27 cellular contexts compared by ENCODE assay signal in the genomic region with DNA sequence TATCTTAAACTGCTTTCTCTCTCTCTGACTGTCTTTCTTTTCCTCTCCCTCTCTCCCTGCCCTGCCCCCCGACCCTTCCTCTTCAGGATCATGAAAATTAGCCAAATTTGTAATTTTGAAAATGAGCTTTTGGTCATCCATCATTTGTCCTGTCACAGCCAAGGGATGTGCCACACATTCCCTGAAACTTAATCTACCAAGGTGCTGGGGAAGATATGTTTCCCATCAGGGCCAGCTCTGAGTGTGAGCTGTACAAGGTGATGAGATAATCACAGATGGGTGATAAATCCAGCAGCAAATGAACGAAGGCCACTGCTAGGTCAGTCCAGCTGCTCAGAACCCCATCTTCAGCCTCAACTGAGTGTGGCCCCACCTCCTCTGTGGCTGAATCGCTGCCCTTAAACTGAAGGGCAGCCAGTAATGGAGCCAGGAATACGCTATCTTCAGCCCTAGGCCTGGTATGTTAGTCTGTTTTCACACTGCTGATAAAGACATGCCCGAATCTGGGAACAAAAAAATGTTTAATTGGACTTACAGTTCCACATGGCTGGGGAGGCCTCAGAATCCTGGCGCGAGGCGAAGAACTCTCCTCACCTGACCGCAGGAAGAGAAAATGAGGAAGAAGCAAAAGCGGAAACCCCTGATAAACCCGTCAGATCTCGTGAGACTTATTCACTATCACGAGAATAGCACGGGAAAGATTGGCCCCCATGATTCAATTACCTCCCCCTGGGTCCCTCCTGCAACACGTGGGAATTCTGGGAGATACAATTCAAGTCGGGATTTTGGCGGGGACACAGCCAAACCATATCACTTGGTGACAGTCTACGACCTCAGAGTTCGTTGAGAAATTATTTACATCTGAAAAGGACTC.
"Had no signal": no experiment of that assay in that cellular context is flagged by ENCODE, and none has a peak within 500 bp of the region (broad histone marks: within the 10 kb centered on the region; RNA-seq: fewer than 3 reads in every experiment).

No MANE protein-coding gene starts in this region.

- H3K4me1 ChIP-seq: breast epithelium, gastrocnemius medialis, sigmoid colon, vagina had no signal

- H3K4me3 ChIP-seq: breast epithelium, gastrocnemius medialis, lung, mucosa of descending colon, ovary, sigmoid colon, vagina had no signal

- H3K9me3 Mint-ChIP-seq: type B pancreatic cell had no signal

- H3K4me1 Mint-ChIP-seq: central memory CD8-positive, alpha-beta T cell; stimulated activated effector memory CD8-positive, alpha-beta T cell treated with anti-CD3 and anti-CD28 coated beads, Interleukin-12 subunit alpha, Interleukin-12 subunit beta, amount 100 ng/mL, for 72 hours had no signal

- H3K36me3 ChIP-seq: breast epithelium, gastrocnemius medialis, neutrophil, ovary, sigmoid colon, vagina had no signal

- DNase-seq: activated CD4-positive, alpha-beta T cell treated with anti-CD3 and anti-CD28 coated beads for 4 hours; activated CD4-positive, alpha-beta T cell treated with anti-CD3 and anti-CD28 coated beads, Interleukin-2, amount 50 U/mL, for 4 hours; activated CD4-positive, CD25-positive, alpha-beta regulatory T cell; activated naive CD4-positive, alpha-beta T cell; activated T-cell treated with anti-CD3 and anti-CD28 coated beads for 4 hours; activated T-cell treated with anti-CD3 and anti-CD28 coated beads, Interleukin-2, amount 50 U/mL, for 72 hours; effector CD8-positive, alpha-beta T cell; gastrocnemius medialis; head of caudate nucleus; mucosa of descending colon; ovary; sigmoid colon; small intestine; stimulated activated CD4-positive, alpha-beta T cell treated with anti-CD3 and anti-CD28 coated beads, Interleukin-4, amount 100 ng/mL, for 24 hours had no signal

- H3K27ac ChIP-seq: breast epithelium, epithelial cell of prostate, gastrocnemius medialis, neutrophil, ovary, sigmoid colon, vagina had no signal

- H3K4me3 Mint-ChIP-seq: activated T-cell treated with anti-CD3 and anti-CD28 coated beads, Interleukin-2, amount 50 U/mL, for 72 hours; central memory CD8-positive, alpha-beta T cell; natural killer cell treated with Interleukin-12 subunit alpha and Interleukin-12 subunit beta and Interleukin-15 and Interleukin-18, amount 100 ng/mL, for 72 hours; stimulated activated effector memory CD8-positive, alpha-beta T cell treated with anti-CD3 and anti-CD28 coated beads, Interleukin-12 subunit alpha, Interleukin-12 subunit beta, amount 100 ng/mL, for 72 hours; stimulated activated naive CD8-positive, alpha-beta T cell treated with anti-CD3 and anti-CD28 coated beads, Interleukin-15, Interleukin-2, amounts not matched to agents 100 ng/mL and 50 ng/mL, for 24 hours; type B pancreatic cell had no signal

- H3K27me3 Mint-ChIP-seq: central memory CD8-positive, alpha-beta T cell had no signal

- H3K27ac Mint-ChIP-seq: activated naive CD4-positive, alpha-beta T cell treated with anti-CD3 and anti-CD28 coated beads, Interleukin-2, amount 50 U/mL, for 72 hours; activated T-cell treated with anti-CD3 and anti-CD28 coated beads, Interleukin-2, amount 50 U/mL, for 72 hours; natural killer cell treated with Interleukin-12 subunit alpha and Interleukin-12 subunit beta and Interleukin-15 and Interleukin-18, amount 100 ng/mL, for 72 hours; progenitor cell of endocrine pancreas; stimulated activated effector memory CD8-positive, alpha-beta T cell treated with anti-CD3 and anti-CD28 coated beads, Interleukin-12 subunit alpha, Interleukin-12 subunit beta, amount 100 ng/mL, for 72 hours; stimulated activated naive CD8-positive, alpha-beta T cell treated with anti-CD3 and anti-CD28 coated beads, Interleukin-15, Interleukin-2, amounts not matched to agents 100 ng/mL and 50 ng/mL, for 24 hours; type B pancreatic cell had no signal

- H3K36me3 Mint-ChIP-seq: activated naive CD4-positive, alpha-beta T cell treated with anti-CD3 and anti-CD28 coated beads, Interleukin-2, amount 50 U/mL, for 72 hours; natural killer cell treated with Interleukin-12 subunit alpha and Interleukin-12 subunit beta and Interleukin-15 and Interleukin-18, amount 100 ng/mL, for 72 hours; stimulated activated effector memory CD8-positive, alpha-beta T cell treated with anti-CD3 and anti-CD28 coated beads, Interleukin-12 subunit alpha, Interleukin-12 subunit beta, amount 100 ng/mL, for 72 hours; type B pancreatic cell had no signal

- H3K27me3 ChIP-seq: breast epithelium, gastrocnemius medialis, ovary, sigmoid colon, vagina had no signal

- H3K9me3 ChIP-seq: gastrocnemius medialis, neutrophil, ovary, vagina had no signal

- ATAC-seq: activated naive CD4-positive, alpha-beta T cell treated with anti-CD3 and anti-CD28 coated beads, Interleukin-2, amount 50 U/mL, for 72 hours; activated T-cell treated with anti-CD3 and anti-CD28 coated beads, Interleukin-2, amount 50 U/mL, for 72 hours; gastrocnemius medialis; left lobe of liver; mucosa of descending colon; natural killer cell treated with Interleukin-12 subunit alpha and Interleukin-12 subunit beta and Interleukin-15 and Interleukin-18, amount 100 ng/mL, for 72 hours; stimulated activated effector memory CD8-positive, alpha-beta T cell treated with anti-CD3 and anti-CD28 coated beads, Interleukin-12 subunit alpha, Interleukin-12 subunit beta, amount 100 ng/mL, for 72 hours had no signal
